In genomic region chr3:50243552-50243895, GRCh38 we compare ENCODE assay signal across 10 cellular contexts. TPM values are rescaled to one million over a fixed set of nuclear protein-coding genes. Genes with fewer than 3 reads are reported as not detected.
DNase-seq lines count a peak whose midpoint lies in the region; ATAC-seq and TF ChIP-seq lines count a peak whose summit lies in the region.
"Had no signal": no experiment of that assay in that cellular context is flagged by ENCODE, and none has a peak within 500 bp of the region (broad histone marks: within the 10 kb centered on the region; RNA-seq: fewer than 3 reads in every experiment).

No MANE protein-coding gene starts in this region.

- H3K36me3 Mint-ChIP-seq in dendritic cell treated with granulocyte-macrophage colony-stimulating factor and Interleukin-4, amounts not matched to agents 40 ng/mL and 50 ng/mL, for 4 days (ENCODE audit: low read depth), result peaks cover 92% of the 10 kb centered on the region
- H3K36me3 Mint-ChIP-seq in natural killer cell, result no peaks in the 10 kb centered on the region

- H3K27ac ChIP-seq in 22Rv1, result peak overlapping the region; percentile 15; the same call in 1 of the 2 replicates

- TF ChIP-seq CTCF in 22Rv1 (IDR thresholded peaks at IDR 0.05), result no peak
- TF ChIP-seq CTCF in natural killer cell (IDR thresholded peaks at IDR 0.05), result no peak

- no peaks in the 10 kb centered on the region for H3K9me3 Mint-ChIP-seq in dendritic cell treated with granulocyte-macrophage colony-stimulating factor and Interleukin-4, amounts not matched to agents 40 ng/mL and 50 ng/mL, for 4 days
- no peaks in the 10 kb centered on the region for H3K9me3 Mint-ChIP-seq in natural killer cell

- intact Hi-C loops in dendritic cell treated with granulocyte-macrophage colony-stimulating factor and Interleukin-4, amounts not matched to agents 40 ng/mL and 50 ng/mL, for 4 days (cut with micrococcal nuclease), result no loop called here
- intact Hi-C loops in natural killer cell (cut with micrococcal nuclease), result no loop called here

- peak overlapping the region; percentile 52 for H3K9ac ChIP-seq in NT2/D1 (ENCODE audit: insufficient read length, low read depth)

- no peaks in the 10 kb centered on the region for H3K27me3 ChIP-seq in NT2/D1 (ENCODE audit: insufficient read depth, insufficient read length)

- H3K4me1 ChIP-seq in NT2/D1 (ENCODE audit: insufficient read depth, insufficient read length), result peaks cover 69% of the 10 kb centered on the region

- peaks cover 97% of the 10 kb centered on the region for H3K4me1 Mint-ChIP-seq in dendritic cell treated with granulocyte-macrophage colony-stimulating factor and Interleukin-4, amounts not matched to agents 40 ng/mL and 50 ng/mL, for 4 days (ENCODE audit: low read depth)
- H3K4me1 Mint-ChIP-seq in natural killer cell, result peaks cover 69 to 87% of the 10 kb centered on the region in 2 donors

- H3K27ac Mint-ChIP-seq in dendritic cell treated with granulocyte-macrophage colony-stimulating factor and Interleukin-4, amounts not matched to agents 40 ng/mL and 50 ng/mL, for 4 days, result peak overlapping the region; percentile 97
- H3K27ac Mint-ChIP-seq in natural killer cell, result peak overlapping the region; percentile 95

- no peaks in the 10 kb centered on the region for H3K27me3 Mint-ChIP-seq in dendritic cell treated with granulocyte-macrophage colony-stimulating factor and Interleukin-4, amounts not matched to agents 40 ng/mL and 50 ng/mL, for 4 days
- no peaks in the 10 kb centered on the region for H3K27me3 Mint-ChIP-seq in natural killer cell (ENCODE audit: low read depth in 2 of 2)

- DNase-seq in NT2/D1 (ENCODE audit: low read depth, low spot score) (no peak), natural killer cell (no peak), GM03348 (ENCODE audit: low spot score) (no peak), amygdala (lab: John Stamatoyannopoulos, UW) (no peak)
- DNase-seq in activated CD4-positive, alpha-beta T cell treated with anti-CD3 and anti-CD28 coated beads for 1 hour, result no peak
- DNase-seq: NCI-H526 had no signal

- H3K36me3 ChIP-seq in NT2/D1 (ENCODE audit: insufficient read depth, insufficient read length, low read length), result peaks cover 68% of the 10 kb centered on the region

- H3K4me3 ChIP-seq in NT2/D1 (ENCODE audit: insufficient read length, low read depth), result no peak overlapping the region

- H3K9me3 ChIP-seq in NT2/D1 (ENCODE audit: insufficient read depth, low read length), result no peaks in the 10 kb centered on the region

- ATAC-seq in natural killer cell, result no peak
- ATAC-seq in GM19023 (IDR thresholded peaks at IDR 0.05; ENCODE audit: unreplicated experiment), result no peak

- H3K4me3 Mint-ChIP-seq in dendritic cell treated with granulocyte-macrophage colony-stimulating factor and Interleukin-4, amounts not matched to agents 40 ng/mL and 50 ng/mL, for 4 days, result peak overlapping the region; percentile 80
- peak overlapping the region; percentile 64 for H3K4me3 Mint-ChIP-seq in natural killer cell

RNA-seq across cellular contexts. Expression of gene GNAI2, which starts 7.5 kb away (rescaled TPM):
- 100 to 1,000 TPM; 428 to 467 (median 447) TPM for total RNA-seq in natural killer cell

RNA-seq across cellular contexts. Expression of gene SEMA3B, which starts 25.4 kb away (rescaled TPM):
- 1 to 10 TPM in 1 of 3 donors, under 1 TPM in 2; 0.97 to 2.0 (median 0.99) TPM for total RNA-seq in natural killer cell

RNA-seq across cellular contexts. Expression of gene LSMEM2, which starts 35.4 kb away (rescaled TPM):
- not detected for total RNA-seq in natural killer cell
- total RNA-seq: activated CD8-positive, alpha-beta memory T cell treated with anti-CD3 and anti-CD28 coated beads for 36 hours had no signal

RNA-seq across cellular contexts. Expression of gene SLC38A3, which starts 38.5 kb away (rescaled TPM):
- under 1 TPM in 1 of 3 donors, not detected in 2; 0.82 TPM for total RNA-seq in natural killer cell

RNA-seq across cellular contexts. Expression of gene IFRD2, which starts 48.7 kb away (rescaled TPM):
- 10 to 100 TPM; 27.8 to 39.1 (median 32.1) TPM for total RNA-seq in natural killer cell
